ENCODE assay signal across 8 cellular contexts in genomic region chr9:114612272-114612923, GRCh38. TPM values are rescaled to one million over a fixed set of nuclear protein-coding genes. Genes with fewer than 3 reads are reported as not detected.
DNase-seq lines count a peak whose midpoint lies in the region; ATAC-seq and TF ChIP-seq lines count a peak whose summit lies in the region.

No MANE protein-coding gene starts in this region.

- peak overlapping the region; percentile 92 for H3K27ac Mint-ChIP-seq in mesothelial cell of epicardium

- H3K36me3 Mint-ChIP-seq in mesothelial cell of epicardium = peaks cover 6% of the 10 kb centered on the region

- H3K4me1 ChIP-seq in breast epithelium = peaks cover 6 to 8% of the 10 kb centered on the region in 2 donors
- no peaks in the 10 kb centered on the region for H3K4me1 ChIP-seq in aorta (ENCODE audit: control insufficient read depth in 1 of 2, insufficient read depth in 2 of 2, low read length in 2 of 2)

- H3K4me3 Mint-ChIP-seq in mesothelial cell of epicardium = peak overlapping the region; percentile 74

- no peaks in the 10 kb centered on the region for H3K27me3 Mint-ChIP-seq in mesothelial cell of epicardium (ENCODE audit: low read depth)

- peaks cover 29% of the 10 kb centered on the region for H3K4me1 Mint-ChIP-seq in mesothelial cell of epicardium

- no peaks in the 10 kb centered on the region for H3K27me3 ChIP-seq in breast epithelium
- H3K27me3 ChIP-seq in aorta (ENCODE audit: control insufficient read depth in 1 of 2, insufficient read depth in 2 of 2, low read length in 1 of 2) = no peaks in the 10 kb centered on the region

- intact Hi-C loops in Right ventricle myocardium inferior (cut with DNase I) = no loop called here
- intact Hi-C loops in cardiac septum (cut with DNase I) = no loop called here
- intact Hi-C loops in breast epithelium (cut with DNase I; ENCODE audit: low total_unique reads) = loop anchor here (2.0 kb wide), 1 partner anchor 18 kb away; no protein-coding TSS in a partner anchor
- intact Hi-C loops in aorta (cut with DNase I) = no loop called here

- H3K27ac ChIP-seq in breast epithelium (peak overlapping the region; percentile 90 to 97), aorta (ENCODE audit: low read depth in 1 of 2, low read length in 2 of 2) (peak overlapping the region in 1 of 2 donors; percentile 85)

- no peaks in the 10 kb centered on the region for H3K9me3 Mint-ChIP-seq in mesothelial cell of epicardium

- no peaks in the 10 kb centered on the region for H3K36me3 ChIP-seq in breast epithelium
- no peaks in the 10 kb centered on the region for H3K36me3 ChIP-seq in aorta (ENCODE audit: control insufficient read depth in 1 of 2, insufficient read depth in 2 of 2, low read length in 1 of 2)

- no peak for TF ChIP-seq POLR2A in breast epithelium (IDR thresholded peaks at IDR 0.05)

- ATAC-seq in Right ventricle myocardium inferior = peak; percentile 9
- ATAC-seq in aorta (ENCODE audit: low FRiP score) = no peak
- no peak for ATAC-seq in HG03039 (IDR thresholded peaks at IDR 0.05; ENCODE audit: unreplicated experiment)

- H3K4me3 ChIP-seq in breast epithelium (peak overlapping the region; percentile 74 to 97 (median 79)), aorta (ENCODE audit: low read length in 2 of 2) (peak overlapping the region; percentile 85 to 92)

- no peak for DNase-seq in Right ventricle myocardium inferior (ENCODE audit: missing footprints)
- DNase-seq in cardiac septum (ENCODE audit: low spot score) = no peak
- DNase-seq in breast epithelium (ENCODE audit: low spot score in 2 of 2) = no peak
- no peak for DNase-seq in mesothelial cell of epicardium (ENCODE audit: low spot score in 2 of 2, unreplicated experiment in 2 of 2)
- no peak for DNase-seq in aorta
- no peak for DNase-seq in amniotic stem cell (lab: John Stamatoyannopoulos, UW)
- DNase-seq in activated CD4-positive, alpha-beta T cell treated with anti-CD3 and anti-CD28 coated beads, Interleukin-2, amount 50 U/mL, for 4 hours = no peak

- TF ChIP-seq CTCF in breast epithelium (IDR thresholded peaks at IDR 0.05) (no peak), mesothelial cell of epicardium (IDR thresholded peaks at IDR 0.05; ENCODE audit: unreplicated experiment) (no peak)

- H3K9me3 ChIP-seq in breast epithelium (no peaks in the 10 kb centered on the region), aorta (ENCODE audit: control insufficient read depth, low read length) (no peaks in the 10 kb centered on the region)

- WGBS in aorta, 2 donors = 38 to 44% methylated on average over 4 of the region's 4 CpGs

RNA-seq across cellular contexts. Expression of gene TMEM268, which starts 1.3 kb away (rescaled TPM):
- total RNA-seq in Right ventricle myocardium inferior (3.5 TPM), cardiac septum (3.6 TPM), breast epithelium (10 to 100 TPM; 12.8 to 21.3 (median 16.8) TPM), mesothelial cell of epicardium (14.3 to 15.6 TPM (median 15.3 TPM) in 3 replicates), aorta (1 to 10 TPM; 9.1 to 9.8 TPM)
- 1 to 10 TPM; 2.7 to 5.4 TPM for polyA plus RNA-seq in aorta

RNA-seq across cellular contexts. Expression of gene ATP6V1G1, which starts 24.8 kb away (rescaled TPM):
- total RNA-seq in Right ventricle myocardium inferior (58.0 TPM), cardiac septum (64.6 TPM), breast epithelium (100 to 1,000 TPM; 151 to 240 (median 227) TPM), mesothelial cell of epicardium (107 to 115 TPM (median 107 TPM) in 3 replicates), aorta (10 to 100 TPM; 55.8 to 65.4 TPM)
- polyA plus RNA-seq in aorta = 100 to 1,000 TPM; 102 to 166 TPM

RNA-seq across cellular contexts. Expression of gene TEX53, which starts 45.2 kb away (rescaled TPM):
- total RNA-seq in Right ventricle myocardium inferior (not detected), cardiac septum (not detected), breast epithelium (not detected), mesothelial cell of epicardium (not detected in 3 replicates), aorta (not detected)
- not detected for polyA plus RNA-seq in aorta
